10 cellular contexts compared by ENCODE assay signal in the genomic region with DNA sequence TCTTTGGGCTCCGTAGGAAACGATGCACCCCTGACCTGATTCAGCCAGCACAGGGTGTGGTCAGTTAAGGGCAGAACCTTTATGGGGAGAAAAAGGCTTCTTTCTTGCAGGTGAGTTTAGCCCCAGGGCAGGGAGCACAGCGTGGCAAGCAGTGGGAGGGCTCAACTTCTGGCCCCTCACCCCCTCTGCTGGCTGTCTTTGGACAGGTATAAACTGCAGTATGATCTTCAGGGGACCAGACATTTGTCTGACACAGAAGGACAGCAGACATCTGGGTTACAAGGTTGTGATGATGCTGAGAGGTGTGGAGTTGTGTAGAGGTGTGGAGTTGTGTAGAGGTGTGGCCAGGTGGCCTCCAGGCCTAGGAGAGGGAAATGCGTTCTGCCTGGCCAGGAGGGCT.
DNase-seq lines count a peak whose midpoint lies in the region; ATAC-seq, FAIRE-seq and TF ChIP-seq lines count a peak whose summit lies in the region.
"Had no signal": no experiment of that assay in that cellular context is flagged by ENCODE, and none has a peak within 500 bp of the region (broad histone marks: within the 10 kb centered on the region; RNA-seq: fewer than 3 reads in every experiment).

No MANE protein-coding gene starts in this region.

- H3K4me3 ChIP-seq in right atrium auricular region (no peak overlapping the region), H1 (ENCODE audit: extremely low read depth in 1 of 4, insufficient read depth in 2 of 4, low read depth in 3 of 4, low read length in 4 of 4) (no peak overlapping the region)
- H3K4me3 ChIP-seq: ascending aorta had no signal

- no peak overlapping the region for H3K18ac ChIP-seq in H1 (ENCODE audit: extremely low read depth, low read length)

- no peaks in the 10 kb centered on the region for H3K9me3 ChIP-seq in right atrium auricular region
- H3K9me3 ChIP-seq in H1 (ENCODE audit: insufficient read depth in 2 of 2, low read depth in 1 of 2, low read length in 1 of 2): no peaks in the 10 kb centered on the region
- H3K9me3 ChIP-seq: ascending aorta had no signal

- no peak overlapping the region for H3K23ac ChIP-seq in H1 (ENCODE audit: insufficient read length)

- POLR2A ChIA-PET in H1 (lab: Charles Lee; ENCODE audit: partially characterized antibody): interaction anchor here (1.6 kb wide), 1 partner anchor 128 kb away, joined by 3 read pairs; no protein-coding TSS in a partner anchor

- no peak overlapping the region for H3K56ac ChIP-seq in H1 (replicated peaks; ENCODE audit: insufficient read length, low read depth, low read length)

- ATAC-seq in left ventricle myocardium superior (peak; percentile 17), GM18873 (IDR thresholded peaks at IDR 0.05; ENCODE audit: low FRiP score, unreplicated experiment) (no peak)

- TF ChIP-seq EP300 in H1 (IDR thresholded peaks at IDR 0.05; ENCODE audit: borderline replicate concordance in 1 of 2, low read depth in 2 of 2, low read length in 2 of 2): no peak

- H3K36me3 ChIP-seq in right atrium auricular region (no peaks in the 10 kb centered on the region), H1 (ENCODE audit: control insufficient read depth in 2 of 4, insufficient read depth in 4 of 4, low read length in 3 of 4) (no peaks in the 10 kb centered on the region)
- H3K36me3 ChIP-seq: ascending aorta had no signal

- H2BK12ac ChIP-seq in H1 (ENCODE audit: low read depth, low read length): no peak overlapping the region

- no peak for DNase-seq in left ventricle myocardium superior
- DNase-seq in right atrium auricular region (ENCODE audit: low spot score): no peak
- peak; percentile 19 for DNase-seq in NCI-H524 treated with DMSO at 0.1 percent for 48 hours (lab: John Stamatoyannopoulos, UW)
- DNase-seq in H1 (ENCODE audit: low read depth in 1 of 2, low spot score in 2 of 2): peak; percentile 21 to 67
- DNase-seq in urothelium cell line (ENCODE audit: low spot score): peak; percentile 27
- no peak for DNase-seq in RKO (ENCODE audit: low spot score)
- DNase-seq in ACHN: no peak
- DNase-seq: activated B cell treated with CpG ODN at 0.5 μM for 24 hours had no signal

- TF ChIP-seq CTCF in right atrium auricular region (IDR thresholded peaks at IDR 0.05): peak in 1 of 2 donors; percentile 34
- peak; percentile 49 to 71 (median 66) for TF ChIP-seq CTCF in H1 (IDR thresholded peaks at IDR 0.05; ENCODE audit: control extremely low read depth in 1 of 3, insufficient read depth in 1 of 3, low read depth in 1 of 3, low read length in 3 of 3)

- H3K4me2 ChIP-seq in H1 (ENCODE audit: insufficient read depth in 1 of 2, low read depth in 2 of 2, low read length in 2 of 2): no peak overlapping the region

- H2AFZ ChIP-seq in H1 (ENCODE audit: low read length): 0 out of 2 replicates have a peak overlapping the region, but pooled peaks have one; percentile 26

- no peak overlapping the region for H2BK120ac ChIP-seq in H1 (replicated peaks; ENCODE audit: low read depth, low read length)

- TF ChIP-seq RAD21 in H1 (IDR thresholded peaks at IDR 0.05 in 1 of 2, conservative IDR thresholded peaks at IDR 0.05 in 1 of 2; ENCODE audit: low read depth in 2 of 2, low read length in 2 of 2): peak; percentile 69 to 79

- no peak overlapping the region for H4K91ac ChIP-seq in H1 (replicated peaks; ENCODE audit: insufficient read length, low read length)

- no peak overlapping the region for H2BK15ac ChIP-seq in H1 (ENCODE audit: low read length)

- no peaks in the 10 kb centered on the region for H3K23me2 ChIP-seq in H1 (ENCODE audit: low read depth, low read length)

- no peak overlapping the region for H3K14ac ChIP-seq in H1 (ENCODE audit: insufficient read length)

- no peak overlapping the region for H4K5ac ChIP-seq in H1 (ENCODE audit: insufficient read length, low read depth, low read length)

- intact Hi-C loops in left ventricle myocardium superior (cut with micrococcal nuclease): loop anchor here (10.0 kb wide), 3 partner anchors 210 to 700 kb away; no protein-coding TSS in a partner anchor

- H3K27ac ChIP-seq in right atrium auricular region: no peak overlapping the region
- no peak overlapping the region for H3K27ac ChIP-seq in H1 (ENCODE audit: low read depth, low read length)
- H3K27ac ChIP-seq: ascending aorta had no signal

- H3K4me1 ChIP-seq in right atrium auricular region: peaks cover 0 to 7% of the 10 kb centered on the region in 2 donors
- peaks cover 0 to 4% (median 1%) of the 10 kb centered on the region in 4 experiments; a peak in 1 of 7 replicates for H3K4me1 ChIP-seq in H1 (replicated peaks in 1 of 4; ENCODE audit: control insufficient read depth in 3 of 4, insufficient read depth in 4 of 4, low read length in 3 of 4)

- no peak overlapping the region for H3K9ac ChIP-seq in H1 (replicated peaks in 1 of 4; ENCODE audit: extremely low read depth in 1 of 4, low read depth in 3 of 4, low read length in 3 of 4)

- CTCF ChIA-PET in H1 (lab: Charles Lee; ENCODE audit: partially characterized antibody): interaction anchor here (0.6 to 6.2 kb wide), 35 partner anchors 8 to 712 kb away, joined by 3 to 45 read pairs (median 4); no protein-coding TSS in a partner anchor

- no peak overlapping the region for H2BK20ac ChIP-seq in H1 (ENCODE audit: low read length)

- WGBS in H1 (ENCODE audit: extremely low coverage in 1 of 2, insufficient coverage in 1 of 2, insufficient read length in 1 of 2, insufficient replicate concordance in 2 of 2, low coverage in 1 of 2, low lambda C conversion rate in 2 of 2, missing lambda C conversion rate in 1 of 2), 2 experiments: 63% methylated on average over 4 of the region's 4 CpGs; no CpG with 5 or more reads in 1 of the 2 experiments

- in situ Hi-C loops in ACHN (cut with HindIII; ENCODE audit: low pct_ligation_motif_present, low pct_unique_long_range_greater_than_20kb, low sequenced_read_pairs): no loop called here

- H3K27me3 ChIP-seq in right atrium auricular region (no peaks in the 10 kb centered on the region), H1 (replicated peaks in 1 of 4; ENCODE audit: control insufficient read depth in 3 of 4, extremely low read depth in 1 of 4, insufficient read depth in 3 of 4, low read length in 3 of 4) (no peaks in the 10 kb centered on the region)
- H3K27me3 ChIP-seq: ascending aorta had no signal

- no peaks in the 10 kb centered on the region for H3K79me2 ChIP-seq in H1 (ENCODE audit: control insufficient read depth in 1 of 2, insufficient read depth in 2 of 2, low read length in 2 of 2)

- H3K4ac ChIP-seq in H1 (replicated peaks; ENCODE audit: insufficient read length, low read depth, low read length): no peak overlapping the region

- no peak overlapping the region for H2BK5ac ChIP-seq in H1 (ENCODE audit: low read depth, low read length)

- no peaks in the 10 kb centered on the region for H4K20me1 ChIP-seq in H1 (replicated peaks in 1 of 2; ENCODE audit: control insufficient read depth in 1 of 2, insufficient read depth in 2 of 2, low read length in 2 of 2)

- FAIRE-seq in H1 (lab: Jason Lieb, UNC): no peak
- FAIRE-seq in urothelium cell line (lab: Jason Lieb, UNC): peak; percentile 13

- no peak overlapping the region for H4K8ac ChIP-seq in H1 (ENCODE audit: extremely low read depth, insufficient read depth, low read length)

- no peak overlapping the region for H2AK5ac ChIP-seq in H1 (ENCODE audit: low read depth, low read length)

- no peaks in the 10 kb centered on the region for H3K79me1 ChIP-seq in H1 (ENCODE audit: low read depth, low read length)

- no peak for TF ChIP-seq POLR2A in H1 (IDR thresholded peaks at IDR 0.05; ENCODE audit: control extremely low read depth in 1 of 2, low read depth in 2 of 2, low read length in 2 of 2)

TF ChIP-seq in H1, 55 proteins besides CTCF, POLR2A, EP300 and RAD21:
- TF ChIP-seq SRF (IDR thresholded peaks at IDR 0.05; ENCODE audit: low read depth, low read length) (no peak), CBX5 (IDR thresholded peaks at IDR 0.05; ENCODE audit: low read depth, low read length) (no peak), EZH2 (IDR thresholded peaks at IDR 0.05; ENCODE audit: low read depth, low read length, severe bottlenecking) (no peak), GABPA (IDR thresholded peaks at IDR 0.05; ENCODE audit: borderline replicate concordance, insufficient read depth, low read length) (no peak)
- TF ChIP-seq, protein P1, sequence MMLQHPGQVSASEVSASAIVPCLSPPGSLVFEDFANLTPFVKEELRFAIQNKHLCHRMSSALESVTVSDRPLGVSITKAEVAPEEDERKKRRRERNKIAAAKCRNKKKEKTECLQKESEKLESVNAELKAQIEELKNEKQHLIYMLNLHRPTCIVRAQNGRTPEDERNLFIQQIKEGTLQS (IDR thresholded peaks at IDR 0.05; ENCODE audit: insufficient read depth, low read depth, low read length): no peak
TF ChIP-seq in H1: peak in this region for 0.

Comparison
In these comparisons a context has a peak if more than half of its experiments do, and no peak if none do; other contexts are left out.
1. DNase-seq: peak in NCI-H524 treated with DMSO at 0.1 percent for 48 hours (single experiment), H1 (2 of 2) and urothelium cell line (single experiment); none in left ventricle myocardium superior (single experiment), right atrium auricular region (single experiment), RKO (single experiment) and ACHN (single experiment).